17 cellular contexts compared by ENCODE assay signal in the genomic region with DNA sequence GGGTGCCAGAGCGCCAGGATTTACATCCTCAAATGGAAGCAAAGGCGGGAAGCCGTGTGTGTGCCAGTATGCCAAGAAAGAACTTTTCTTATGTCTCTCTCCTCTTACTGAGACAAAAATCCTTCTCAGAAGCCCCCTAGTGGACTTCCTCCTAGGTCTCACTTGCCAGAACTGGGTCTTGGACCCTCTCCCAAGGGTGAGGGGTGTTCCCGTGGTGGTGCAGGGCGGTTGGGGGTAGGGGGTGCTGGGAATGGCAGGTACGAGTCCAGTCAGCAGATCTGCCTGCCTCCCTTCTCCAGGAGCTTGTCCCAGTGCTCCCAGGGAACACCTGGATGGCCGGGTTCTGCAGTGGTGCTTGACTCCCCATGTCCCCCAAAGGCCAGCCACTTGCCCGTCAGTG. TPM values are rescaled to one million over a fixed set of nuclear protein-coding genes. Genes with fewer than 3 reads are reported as not detected.
DNase-seq lines count a peak whose midpoint lies in the region; ATAC-seq and TF ChIP-seq lines count a peak whose summit lies in the region.
"Had no signal": no experiment of that assay in that cellular context is flagged by ENCODE, and none has a peak within 500 bp of the region (broad histone marks: within the 10 kb centered on the region; RNA-seq: fewer than 3 reads in every experiment).

No MANE protein-coding gene starts in this region.

- H3K4me3 ChIP-seq in AG04450 (ENCODE audit: low read depth, low read length) (no peak overlapping the region), GM12875 (ENCODE audit: low read depth, low read length) (no peak overlapping the region), WERI-Rb-1 (ENCODE audit: low read depth, low read length) (no peak overlapping the region), right cardiac atrium (ENCODE audit: low read length) (no peak overlapping the region)

- DNase-seq in AG04450 (ENCODE audit: low read depth, low spot score) (no peak), WERI-Rb-1 (no peak), germinal center (ENCODE audit: low spot score) (peak; percentile 41), foreskin melanocyte (no peak), 8988T (no peak), right cardiac atrium (no peak)
- DNase-seq: activated CD4-positive, alpha-beta T cell treated with anti-CD3 and anti-CD28 coated beads for 1 hour; activated CD8-positive, alpha-beta memory T cell treated with anti-CD3 and anti-CD28 coated beads for 24 hours; activated T-cell treated with anti-CD3 and anti-CD28 coated beads, Interleukin-2, amount 50 U/mL, for 72 hours; CD8-positive, alpha-beta T cell; DMS79; Kasumi-1; stimulated activated CD4-positive, alpha-beta T cell treated with anti-CD3 and anti-CD28 coated beads, Interleukin-12 subunit alpha, Interleukin-12 subunit beta, amount 100 ng/mL, for 4 hours; stimulated activated CD8-positive, alpha-beta memory T cell treated with anti-CD3 and anti-CD28 coated beads, Interleukin-4, amount 100 ng/mL, for 48 hours had no signal

- POLR2A ChIA-PET in AG04450 (lab: Yijun Ruan, JAX) = no interaction called here

- CTCF ChIA-PET in AG04450 (lab: Charles Lee) = no interaction called here

- no peaks in the 10 kb centered on the region for H3K9me3 ChIP-seq in AG04450 (ENCODE audit: control insufficient read depth, insufficient read depth, low read length)
- H3K9me3 ChIP-seq in WERI-Rb-1 (ENCODE audit: severe bottlenecking) = no peaks in the 10 kb centered on the region
- no peaks in the 10 kb centered on the region for H3K9me3 ChIP-seq in right cardiac atrium (ENCODE audit: control insufficient read depth, low read length)

- intact Hi-C loops in right cardiac atrium (cut with DNase I) = no loop called here

- ATAC-seq in GM21528 (IDR thresholded peaks at IDR 0.05; ENCODE audit: low FRiP score, unreplicated experiment) (no peak), right cardiac atrium (no peak)
- ATAC-seq: activated naive CD4-positive, alpha-beta T cell treated with anti-CD3 and anti-CD28 coated beads, Interleukin-2, amount 50 U/mL, for 72 hours; activated T-cell treated with anti-CD3 and anti-CD28 coated beads, Interleukin-2, amount 50 U/mL, for 72 hours; CD8-positive, alpha-beta T cell had no signal

- no peaks in the 10 kb centered on the region for H3K36me3 ChIP-seq in WERI-Rb-1

- H3K27me3 ChIP-seq in AG04450 (ENCODE audit: control insufficient read depth, insufficient read depth, low read length) (no peaks in the 10 kb centered on the region), WERI-Rb-1 (ENCODE audit: insufficient read depth, low read depth, severe bottlenecking) (no peaks in the 10 kb centered on the region), right cardiac atrium (ENCODE audit: control insufficient read depth, insufficient read depth) (no peaks in the 10 kb centered on the region)

- H3K4me1 ChIP-seq in right cardiac atrium (ENCODE audit: control insufficient read depth, insufficient read depth, low read length) = peaks cover 13% of the 10 kb centered on the region

- TF ChIP-seq CTCF in AG04450 (IDR thresholded peaks at IDR 0.05; ENCODE audit: low read depth, low read length) (peak; percentile 30), GM12875 (IDR thresholded peaks at IDR 0.05; ENCODE audit: borderline replicate concordance, insufficient read depth, low read depth, low read length) (peak; percentile 9; the same call in 1 of the 2 replicates), WERI-Rb-1 (IDR thresholded peaks at IDR 0.05; ENCODE audit: low read depth, low read length) (peak; percentile 25; the same call in 1 of the 2 replicates)

- WGBS in right cardiac atrium = 90% methylated on average over 8 of the region's 8 CpGs

- no peak overlapping the region for H3K27ac ChIP-seq in AG04450 (ENCODE audit: low read depth, low read length)
- H3K27ac ChIP-seq in WERI-Rb-1 = no peak overlapping the region
- H3K27ac ChIP-seq in right cardiac atrium (ENCODE audit: low read length) = no peak overlapping the region

RNA-seq across cellular contexts. Expression of a gene that starts 52.0 kb away (rescaled TPM):
- polyA plus RNA-seq in AG04450 (2011; rRNA removed) = 16.1 and 22.0 TPM in 2 replicates
- polyA minus RNA-seq in AG04450 (2011; rRNA and poly(A)+ RNA removed) = 19.9 and 25.4 TPM in 2 replicates
- 10 to 100 TPM in 3 of 4 donors, 1 to 10 TPM in 1; 5.8 to 13.7 (median 11.3) TPM for total RNA-seq in right cardiac atrium
- 6.9 TPM for polyA plus RNA-seq in right cardiac atrium
